Comparison of ENCODE assay signal across 8 cellular contexts in the genomic region with DNA sequence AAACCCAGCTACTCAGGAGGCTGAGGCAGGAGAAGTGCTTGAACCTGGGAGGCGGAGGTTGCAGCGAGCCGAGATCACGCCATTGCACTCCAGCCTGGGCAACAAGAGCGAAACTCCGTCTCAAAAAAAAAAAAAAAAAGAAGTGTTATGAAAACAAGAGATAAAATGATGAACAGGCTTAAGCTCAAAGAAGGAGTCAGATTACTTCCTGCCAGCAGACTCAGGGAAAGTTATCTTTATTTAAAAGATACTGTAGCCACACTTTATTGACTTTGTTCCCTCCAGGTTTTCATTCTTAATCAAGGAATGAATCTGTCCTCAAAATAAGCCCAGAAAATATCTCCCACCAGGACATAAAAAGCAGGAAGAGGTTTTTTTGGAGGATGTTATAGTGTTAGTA.
DNase-seq lines count a peak whose midpoint lies in the region; TF ChIP-seq lines count a peak whose summit lies in the region.
"Not testable (repeated sequence)": the region's sequence is repeated elsewhere in the genome, so short reads cannot be mapped to it uniquely, and the experiment has no call there.

No MANE protein-coding gene starts in this region.

- H3K9me3 Mint-ChIP-seq in mesothelial cell of epicardium = peaks cover 68% of the 10 kb centered on the region

- peaks cover 52% of the 10 kb centered on the region for H3K36me3 Mint-ChIP-seq in mesothelial cell of epicardium

- not testable (repeated sequence) for H3K79me2 ChIP-seq in smooth muscle cell (ENCODE audit: low read depth)

- in situ Hi-C loops in brain microvascular endothelial cell (cut with HindIII; ENCODE audit: low pct_ligation_motif_present, low sequenced_read_pairs) = not testable (repeated sequence)

- H3K4me1 ChIP-seq in BLaER1; SJSA1 (replicated peaks); right atrium auricular region; smooth muscle cell (ENCODE audit: low read depth): not testable (repeated sequence)

- H2AFZ ChIP-seq in smooth muscle cell (ENCODE audit: low read depth) = peak overlapping the region; percentile 75

- not testable (repeated sequence) for H3K9ac ChIP-seq in BLaER1; smooth muscle cell (ENCODE audit: low read depth)

- H3K4me2 ChIP-seq in BLaER1 = peak overlapping the region; percentile 36
- peak overlapping the region; percentile 36 for H3K4me2 ChIP-seq in smooth muscle cell

- H3K27me3 Mint-ChIP-seq in mesothelial cell of epicardium (ENCODE audit: low read depth) = not testable (repeated sequence)

- not testable (repeated sequence) for H3F3A ChIP-seq in smooth muscle cell (ENCODE audit: low read depth)

- not testable (repeated sequence) for H3K4me3 Mint-ChIP-seq in mesothelial cell of epicardium

- not testable (repeated sequence) for H3K4me3 ChIP-seq in BLaER1; SJSA1; brain microvascular endothelial cell (ENCODE audit: low read depth, low read length); fibroblast of mammary gland (ENCODE audit: control insufficient read depth, low read depth, low read length); right atrium auricular region
- H3K4me3 ChIP-seq in smooth muscle cell = peak overlapping the region; percentile 8

- H3K9me3 ChIP-seq in BLaER1 (peaks cover 32% of the 10 kb centered on the region), right atrium auricular region (peaks cover 0 to 21% of the 10 kb centered on the region in 2 donors)
- H3K9me3 ChIP-seq in SJSA1 (replicated peaks); smooth muscle cell (replicated peaks; ENCODE audit: low read depth): not testable (repeated sequence)

- TF ChIP-seq CTCF in VCaP (conservative IDR thresholded peaks at IDR 0.05); brain microvascular endothelial cell (IDR thresholded peaks at IDR 0.05; ENCODE audit: low read depth, low read length, missing control alignments); fibroblast of mammary gland (conservative IDR thresholded peaks at IDR 0.05; ENCODE audit: control insufficient read depth, insufficient read depth, low read depth, low read length); right atrium auricular region (IDR thresholded peaks at IDR 0.05); mesothelial cell of epicardium (IDR thresholded peaks at IDR 0.05; ENCODE audit: unreplicated experiment); smooth muscle cell (IDR thresholded peaks at IDR 0.05; ENCODE audit: borderline replicate concordance, insufficient read depth, poor library complexity, severe bottlenecking): not testable (repeated sequence)

- H3K27ac Mint-ChIP-seq in mesothelial cell of epicardium = peak overlapping the region; percentile 70

- not testable (repeated sequence) for H3K36me3 ChIP-seq in BLaER1; SJSA1; brain microvascular endothelial cell (replicated peaks); right atrium auricular region; smooth muscle cell (ENCODE audit: low read depth)

- not testable (repeated sequence) for H3K4me1 Mint-ChIP-seq in mesothelial cell of epicardium

- not testable (repeated sequence) for H4K20me1 ChIP-seq in BLaER1; smooth muscle cell (ENCODE audit: low read depth)

- not testable (repeated sequence) for H3K27me3 ChIP-seq in BLaER1; SJSA1 (replicated peaks); brain microvascular endothelial cell (replicated peaks); right atrium auricular region; smooth muscle cell (ENCODE audit: low read depth)

- not testable (repeated sequence) for DNase-seq in SJSA1 (ENCODE audit: low read depth in 1 of 2, low spot score in 2 of 2); brain microvascular endothelial cell; right atrium auricular region (ENCODE audit: low spot score); mesothelial cell of epicardium (ENCODE audit: low spot score in 2 of 2, unreplicated experiment in 2 of 2); smooth muscle cell (lab: John Stamatoyannopoulos, UW; ENCODE audit: unreplicated experiment)
- peak; percentile 11 for DNase-seq in fibroblast of mammary gland (ENCODE audit: low read depth)

- not testable (repeated sequence) for H3K27ac ChIP-seq in BLaER1
- peak overlapping the region; percentile 32; the same call in 1 of the 2 replicates for H3K27ac ChIP-seq in SJSA1
- H3K27ac ChIP-seq in VCaP = peak overlapping the region; percentile 31; the same call in 1 of the 2 replicates
- peak overlapping the region; percentile 28 for H3K27ac ChIP-seq in brain microvascular endothelial cell
- H3K27ac ChIP-seq in right atrium auricular region = peak overlapping the region; percentile 54 to 63
- H3K27ac ChIP-seq in smooth muscle cell (ENCODE audit: low read depth) = peak overlapping the region; percentile 68

- WGBS in smooth muscle cell (ENCODE audit: low lambda C conversion rate) = 58% methylated on average over 6 of the region's 6 CpGs
